ENCODE assay signal across 20 cellular contexts in genomic region chr13:24080134-24080533, GRCh38.
"Had no signal": no experiment of that assay in that cellular context is flagged by ENCODE, and none has a peak within 500 bp of the region (broad histone marks: within the 10 kb centered on the region; RNA-seq: fewer than 3 reads in every experiment).

No MANE protein-coding gene starts in this region.

- H3K9me3 ChIP-seq: MG63, SJCRH30 had no signal

- H3K36me3 ChIP-seq: MG63, SJCRH30 had no signal

- H3K4me3 ChIP-seq: MG63, SJCRH30 had no signal

- H3K4me1 ChIP-seq: SJCRH30 had no signal

- H3K27me3 ChIP-seq: MG63, SJCRH30 had no signal

- H3K27ac ChIP-seq: SJCRH30 had no signal

- DNase-seq: IMR-90, Karpas-422, KG1, MG63, NCI-H1092, NCI-H1105 treated with DMSO at 0.1 percent for 48 hours, NCI-H1417 treated with DMSO at 0.1 percent for 48 hours, NCI-H146, NCI-H1694 treated with DMSO at 0.1 percent for 48 hours, NCI-H1930, NCI-H2081, NCI-H2107, NCI-H2227 treated with DMSO at 0.1 percent for 48 hours, NCI-H524, NCI-H526 treated with DMSO at 0.1 percent for 48 hours, NCI-H748 treated with DMSO at 0.1 percent for 48 hours, RPMI8226, SHP77, SJCRH30 had no signal

- ATAC-seq: HepG2 had no signal
